ENCODE assay signal across 16 cellular contexts in genomic region chr5:170482511-170482910, GRCh38. TPM values are rescaled to one million over a fixed set of nuclear protein-coding genes. Genes with fewer than 3 reads are reported as not detected.
DNase-seq lines count a peak whose midpoint lies in the region; ATAC-seq and TF ChIP-seq lines count a peak whose summit lies in the region.
"Had no signal": no experiment of that assay in that cellular context is flagged by ENCODE, and none has a peak within 500 bp of the region (broad histone marks: within the 10 kb centered on the region; RNA-seq: fewer than 3 reads in every experiment).

No MANE protein-coding gene starts in this region.

- H3K79me2 ChIP-seq in H9 (ENCODE audit: insufficient read depth, low read length) = no peaks in the 10 kb centered on the region

- POLR2A ChIA-PET in WTC11 (lab: Charles Lee) = no interaction called here

- H3K4ac ChIP-seq in H9 (ENCODE audit: low read depth, low read length) = no peak overlapping the region
- no peak overlapping the region for H3K4ac ChIP-seq in mesenchymal stem cell (ENCODE audit: low read depth in 1 of 2, low read length in 2 of 2)

- H2BK120ac ChIP-seq in H9 (ENCODE audit: low read depth, low read length, poor library complexity, severe bottlenecking) = no peak overlapping the region
- H2BK120ac ChIP-seq in mesenchymal stem cell (ENCODE audit: low read depth, low read length) = no peak overlapping the region

- H3K27ac Mint-ChIP-seq in H9 (no peak overlapping the region), endodermal cell (no peak overlapping the region), WTC11 (no peak overlapping the region)
- H3K27ac Mint-ChIP-seq: CD8-positive, alpha-beta memory T cell; HFFc6 had no signal

- peaks cover 10% of the 10 kb centered on the region for H3K27me3 Mint-ChIP-seq in H9 (ENCODE audit: low read depth)
- peaks cover 10% of the 10 kb centered on the region for H3K27me3 Mint-ChIP-seq in endodermal cell (ENCODE audit: insufficient read depth)
- no peaks in the 10 kb centered on the region for H3K27me3 Mint-ChIP-seq in WTC11 (ENCODE audit: low read depth)

- WGBS in H9 (ENCODE audit: extremely low coverage, insufficient read length, low lambda C conversion rate) = no CpG with 5 or more reads among the region's 4 CpGs
- 88% methylated on average over 4 of the region's 4 CpGs; no CpG with 5 or more reads in 1 of the 2 experiments for WGBS in endodermal cell (ENCODE audit: insufficient coverage in 1 of 2, insufficient read length in 1 of 2), 2 experiments
- WGBS in mesenchymal stem cell = 100% methylated on average over 1 of the region's 4 CpGs

- no peak overlapping the region for H2BK20ac ChIP-seq in H9 (ENCODE audit: low read depth, low read length, poor library complexity, severe bottlenecking)

- H2AK5ac ChIP-seq in H9 (ENCODE audit: insufficient read length, low read length) = no peak overlapping the region
- H2AK5ac ChIP-seq in mesenchymal stem cell (ENCODE audit: low read length, severe bottlenecking) = peak overlapping the region; percentile 47

- H2BK15ac ChIP-seq in H9 (ENCODE audit: low read depth, low read length) (no peak overlapping the region), mesenchymal stem cell (ENCODE audit: low read depth, poor library complexity, severe bottlenecking) (no peak overlapping the region)

- H3K4me1 ChIP-seq in H9 (ENCODE audit: insufficient read depth, low read length) = no peaks in the 10 kb centered on the region
- no peaks in the 10 kb centered on the region for H3K4me1 ChIP-seq in endodermal cell (ENCODE audit: control insufficient read depth, insufficient read depth, low read length)
- H3K4me1 ChIP-seq in mesenchymal stem cell (ENCODE audit: control insufficient read depth, insufficient read depth, low read depth, low read length) = peaks cover 16% of the 10 kb centered on the region
- H3K4me1 ChIP-seq: BLaER1 had no signal

- H3K36me3 ChIP-seq in endodermal cell (ENCODE audit: control insufficient read depth, insufficient read depth, low read length) (no peaks in the 10 kb centered on the region), mesenchymal stem cell (ENCODE audit: control insufficient read depth in 1 of 2, insufficient read depth in 2 of 2, low read depth in 1 of 2, low read length in 2 of 2) (no peaks in the 10 kb centered on the region)
- H3K36me3 ChIP-seq: BLaER1 had no signal

- ATAC-seq in WTC11 = no peak
- ATAC-seq: A549 had no signal

- H3K18ac ChIP-seq in H9 (ENCODE audit: insufficient read length, low read depth, low read length) (no peak overlapping the region), mesenchymal stem cell (ENCODE audit: low read depth in 1 of 2, low read length in 2 of 2) (no peak overlapping the region)

- H3K79me1 ChIP-seq in H9 (ENCODE audit: insufficient read depth, low read depth, low read length, poor library complexity, severe bottlenecking) = no peaks in the 10 kb centered on the region
- no peaks in the 10 kb centered on the region for H3K79me1 ChIP-seq in mesenchymal stem cell (replicated peaks; ENCODE audit: low read length, poor library complexity, severe bottlenecking)

- no peak overlapping the region for H3K4me3 ChIP-seq in endodermal cell (ENCODE audit: low read length)
- no peak overlapping the region for H3K4me3 ChIP-seq in mesenchymal stem cell (ENCODE audit: insufficient read depth in 1 of 2, low read depth in 1 of 2, low read length in 2 of 2)
- H3K4me3 ChIP-seq: A549, BLaER1 had no signal

- H3K9me3 Mint-ChIP-seq in H9 (no peaks in the 10 kb centered on the region), endodermal cell (no peaks in the 10 kb centered on the region), WTC11 (no peaks in the 10 kb centered on the region)
- H3K9me3 Mint-ChIP-seq: CD8-positive, alpha-beta memory T cell had no signal

- no peak overlapping the region for H2BK5ac ChIP-seq in H9 (ENCODE audit: insufficient read length, low read length)
- H2BK5ac ChIP-seq in mesenchymal stem cell (ENCODE audit: low read depth, low read length, poor library complexity, severe bottlenecking) = no peak overlapping the region

- H3K9me3 ChIP-seq in H9 (ENCODE audit: control insufficient read depth, low read depth, low read length) = no peaks in the 10 kb centered on the region
- no peaks in the 10 kb centered on the region for H3K9me3 ChIP-seq in endodermal cell (ENCODE audit: control insufficient read depth, low read length)
- H3K9me3 ChIP-seq in mesenchymal stem cell (ENCODE audit: control insufficient read depth, low read length) = no peaks in the 10 kb centered on the region
- H3K9me3 ChIP-seq: A549, BLaER1, Caco-2 had no signal

- DNase-seq in H9 = peak; percentile 3
- DNase-seq in endodermal cell = peak; percentile 5
- DNase-seq in mesenchymal stem cell = no peak
- DNase-seq in WTC11 (ENCODE audit: low spot score) = no peak
- DNase-seq in activated CD4-positive, CD25-positive, alpha-beta regulatory T cell (lab: John Stamatoyannopoulos, UW) = no peak
- DNase-seq in middle frontal gyrus (ENCODE audit: extremely low spot score, low spot score) = no peak
- DNase-seq: AML-193; CD8-positive, alpha-beta memory T cell; DND-41; GDM1; HCEC 1CT; HFFc6 had no signal

- H3K14ac ChIP-seq in H9 (ENCODE audit: insufficient read depth, low read length) (no peak overlapping the region), mesenchymal stem cell (ENCODE audit: low read length in 2 of 2) (no peak overlapping the region)

- H3K36me3 Mint-ChIP-seq in H9 (ENCODE audit: insufficient read depth in 1 of 3, low read depth in 3 of 3) (no peaks in the 10 kb centered on the region), endodermal cell (ENCODE audit: low read depth) (no peaks in the 10 kb centered on the region), WTC11 (no peaks in the 10 kb centered on the region)
- H3K36me3 Mint-ChIP-seq: CD8-positive, alpha-beta memory T cell had no signal

- H3K56ac ChIP-seq in H9 (ENCODE audit: insufficient read length, low read depth, low read length) = no peak overlapping the region

- TF ChIP-seq CTCF in H9 (conservative IDR thresholded peaks at IDR 0.05) (no peak), endodermal cell (conservative IDR thresholded peaks at IDR 0.05) (no peak), WTC11 (IDR thresholded peaks at IDR 0.05) (no peak)

- no peak overlapping the region for H3K9ac ChIP-seq in H9 (ENCODE audit: extremely low read depth, insufficient read length, low read length)
- no peak overlapping the region for H3K9ac ChIP-seq in endodermal cell (ENCODE audit: extremely low read depth, low read length, poor library complexity, severe bottlenecking)
- no peak overlapping the region for H3K9ac ChIP-seq in mesenchymal stem cell (ENCODE audit: low read length)
- H3K9ac ChIP-seq: BLaER1 had no signal

- H2AFZ ChIP-seq in H9 (ENCODE audit: low read length) (no peak overlapping the region), mesenchymal stem cell (ENCODE audit: low read depth, low read length) (no peak overlapping the region)

- H3K23me2 ChIP-seq in H9 (ENCODE audit: insufficient read length, low read depth, low read length, poor library complexity, severe bottlenecking) = no peaks in the 10 kb centered on the region

- H3K4me2 ChIP-seq in H9 (ENCODE audit: insufficient read depth, insufficient read length, low read length) (no peak overlapping the region), mesenchymal stem cell (ENCODE audit: low read length, poor library complexity, severe bottlenecking) (no peak overlapping the region)
- H3K4me2 ChIP-seq: A549, BLaER1 had no signal

- H3K4me3 Mint-ChIP-seq in H9 (no peak overlapping the region), endodermal cell (no peak overlapping the region), WTC11 (no peak overlapping the region)
- H3K4me3 Mint-ChIP-seq: CD8-positive, alpha-beta memory T cell; HFFc6 had no signal

- H2BK12ac ChIP-seq in H9 (ENCODE audit: insufficient read length, low read depth, low read length) (no peak overlapping the region), mesenchymal stem cell (ENCODE audit: low read length in 2 of 2) (no peak overlapping the region)

- H3K27ac ChIP-seq in H9 (ENCODE audit: insufficient read length, low read depth, low read length) = no peak overlapping the region
- H3K27ac ChIP-seq in endodermal cell (ENCODE audit: low read depth, low read length) = no peak overlapping the region
- no peak overlapping the region for H3K27ac ChIP-seq in mesenchymal stem cell (ENCODE audit: low read length, poor library complexity, severe bottlenecking)
- H3K27ac ChIP-seq: A549, BLaER1 had no signal

- H4K91ac ChIP-seq in H9 (ENCODE audit: insufficient read length, low read depth, low read length) = no peak overlapping the region
- H4K91ac ChIP-seq in mesenchymal stem cell (ENCODE audit: low read length) = no peak overlapping the region

- no peak overlapping the region for H4K5ac ChIP-seq in H9 (ENCODE audit: insufficient read length, low read depth, low read length)

- H3K4me1 Mint-ChIP-seq in H9 (peaks cover 10 to 11% of the 10 kb centered on the region in 2 experiments), endodermal cell (no peaks in the 10 kb centered on the region), WTC11 (peaks cover 7% of the 10 kb centered on the region; the same call in 1 of the 2 replicates)
- H3K4me1 Mint-ChIP-seq: CD8-positive, alpha-beta memory T cell had no signal

- H3T11ph ChIP-seq in H9 (ENCODE audit: low read length) = no peak overlapping the region

- no peaks in the 10 kb centered on the region for H3K27me3 ChIP-seq in H9 (ENCODE audit: insufficient read depth, low read length)
- no peaks in the 10 kb centered on the region for H3K27me3 ChIP-seq in endodermal cell (ENCODE audit: control insufficient read depth, insufficient read depth, low read length, poor library complexity, severe bottlenecking)
- H3K27me3 ChIP-seq in mesenchymal stem cell (ENCODE audit: control insufficient read depth in 1 of 2, insufficient read depth in 1 of 2, low read length in 2 of 2) = no peaks in the 10 kb centered on the region
- H3K27me3 ChIP-seq: BLaER1 had no signal

- H4K8ac ChIP-seq in H9 (replicated peaks; ENCODE audit: insufficient read length, low read depth, low read length) (no peak overlapping the region), mesenchymal stem cell (ENCODE audit: low read length) (no peak overlapping the region)

- CTCF ChIA-PET in WTC11 (lab: Charles Lee) = no interaction called here

- H4K20me1 ChIP-seq in H9 (ENCODE audit: control insufficient read depth, insufficient read depth, insufficient read length) = no peaks in the 10 kb centered on the region
- H4K20me1 ChIP-seq: BLaER1 had no signal

- H3K23ac ChIP-seq in H9 (ENCODE audit: insufficient read length, low read depth, low read length) = no peak overlapping the region
- no peak overlapping the region for H3K23ac ChIP-seq in mesenchymal stem cell (ENCODE audit: low read length in 2 of 2)

RNA-seq across cellular contexts. Expression of gene KCNIP1, which starts 21.3 kb away (rescaled TPM):
- total RNA-seq in H9 (2021) (0.24 and 0.63 TPM in 2 replicates), endodermal cell (not detected), WTC11 (2021) (0.59 to 0.82 TPM (median 0.80 TPM) in 3 replicates)
- 2.9 TPM for polyA plus RNA-seq in endodermal cell (2013, experiment 1 of 2)
- polyA plus RNA-seq in endodermal cell (2013, experiment 2 of 2) = 2.8 TPM
- not detected for polyA plus RNA-seq in mesenchymal stem cell (2013, experiment 1 of 2)
- not detected for polyA plus RNA-seq in mesenchymal stem cell (2013, experiment 2 of 2)
- total RNA-seq: Caco-2; CD8-positive, alpha-beta memory T cell; HFFc6; HT1080 had no signal
- polyA plus RNA-seq: A549; CD8-positive, alpha-beta memory T cell had no signal

Comparison
In these comparisons a context has a peak if more than half of its experiments do, and no peak if none do; other contexts are left out.
1. DNase-seq: peak in H9 (single experiment) and endodermal cell (single experiment); none in mesenchymal stem cell (single experiment), WTC11 (single experiment), activated CD4-positive, CD25-positive, alpha-beta regulatory T cell (0 of 4) and middle frontal gyrus (single experiment).